1 cellular context compared by ENCODE assay signal in genomic region chr10:79407397-79407796, GRCh38.
TF ChIP-seq lines count a peak whose summit lies in the region.

No MANE protein-coding gene starts in this region.

TF ChIP-seq in SK-N-SH treated with all-trans-retinoic acid at 6 μM for 48 hours, 23 proteins besides CTCF, POLR2A, EP300 and RAD21 (continued from another document):
- TF ChIP-seq, protein P1, sequence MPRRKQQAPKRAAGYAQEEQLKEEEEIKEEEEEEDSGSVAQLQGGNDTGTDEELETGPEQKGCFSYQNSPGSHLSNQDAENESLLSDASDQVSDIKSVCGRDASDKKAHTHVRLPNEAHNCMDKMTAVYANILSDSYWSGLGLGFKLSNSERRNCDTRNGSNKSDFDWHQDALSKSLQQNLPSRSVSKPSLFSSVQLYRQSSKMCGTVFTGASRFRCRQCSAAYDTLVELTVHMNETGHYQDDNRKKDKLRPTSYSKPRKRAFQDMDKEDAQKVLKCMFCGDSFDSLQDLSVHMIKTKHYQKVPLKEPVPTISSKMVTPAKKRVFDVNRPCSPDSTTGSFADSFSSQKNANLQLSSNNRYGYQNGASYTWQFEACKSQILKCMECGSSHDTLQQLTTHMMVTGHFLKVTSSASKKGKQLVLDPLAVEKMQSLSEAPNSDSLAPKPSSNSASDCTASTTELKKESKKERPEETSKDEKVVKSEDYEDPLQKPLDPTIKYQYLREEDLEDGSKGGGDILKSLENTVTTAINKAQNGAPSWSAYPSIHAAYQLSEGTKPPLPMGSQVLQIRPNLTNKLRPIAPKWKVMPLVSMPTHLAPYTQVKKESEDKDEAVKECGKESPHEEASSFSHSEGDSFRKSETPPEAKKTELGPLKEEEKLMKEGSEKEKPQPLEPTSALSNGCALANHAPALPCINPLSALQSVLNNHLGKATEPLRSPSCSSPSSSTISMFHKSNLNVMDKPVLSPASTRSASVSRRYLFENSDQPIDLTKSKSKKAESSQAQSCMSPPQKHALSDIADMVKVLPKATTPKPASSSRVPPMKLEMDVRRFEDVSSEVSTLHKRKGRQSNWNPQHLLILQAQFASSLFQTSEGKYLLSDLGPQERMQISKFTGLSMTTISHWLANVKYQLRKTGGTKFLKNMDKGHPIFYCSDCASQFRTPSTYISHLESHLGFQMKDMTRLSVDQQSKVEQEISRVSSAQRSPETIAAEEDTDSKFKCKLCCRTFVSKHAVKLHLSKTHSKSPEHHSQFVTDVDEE (CRISPR knock-in tag; IDR thresholded peaks at IDR 0.05): no peak
- no peak for TF ChIP-seq ZNF8 (CRISPR knock-in tag; IDR thresholded peaks at IDR 0.05)
- no peak for TF ChIP-seq RARB (CRISPR knock-in tag; IDR thresholded peaks at IDR 0.05)
- TF ChIP-seq PPARA (CRISPR knock-in tag; IDR thresholded peaks at IDR 0.05; ENCODE audit: borderline replicate concordance): no peak
